ENCODE assay signal across 8 cellular contexts in the genomic region with DNA sequence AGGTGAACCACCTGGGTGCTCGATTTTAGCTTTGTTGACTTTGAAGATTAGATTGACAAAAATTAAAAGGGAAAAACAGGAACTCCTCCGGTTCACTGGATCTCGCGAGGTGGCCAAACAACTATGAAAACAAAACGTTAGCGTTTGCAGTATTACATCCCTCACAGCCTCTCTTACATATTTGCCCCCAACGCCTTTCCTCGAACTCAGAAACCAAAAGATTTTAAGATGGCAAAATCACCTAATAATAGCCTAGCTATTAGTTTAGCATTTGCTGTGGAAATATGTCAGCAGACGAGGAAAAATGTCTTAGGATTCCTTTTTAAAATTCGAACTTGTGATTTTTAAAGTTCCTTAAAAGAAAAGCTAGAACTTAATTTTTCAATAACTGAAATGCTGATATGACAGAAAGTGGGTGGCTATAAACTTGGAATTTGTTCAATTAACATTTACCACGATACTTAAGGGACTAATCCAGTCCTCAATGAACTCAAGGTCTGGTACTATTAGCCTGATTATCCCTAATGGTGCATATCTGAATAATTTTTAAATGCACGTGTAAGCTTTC. TPM values are rescaled to one million over a fixed set of nuclear protein-coding genes. Genes with fewer than 3 reads are reported as not detected.
DNase-seq lines count a peak whose midpoint lies in the region; ATAC-seq and TF ChIP-seq lines count a peak whose summit lies in the region.

No MANE protein-coding gene starts in this region.

- peak overlapping the region; percentile 74 for H3K9ac ChIP-seq in rectal smooth muscle tissue (ENCODE audit: low read length)

- H3K36me3 Mint-ChIP-seq in CD14-positive monocyte: peaks cover 0 to 2% of the 10 kb centered on the region in 2 donors
- H3K36me3 Mint-ChIP-seq in activated B cell treated with CpG ODN at 0.5 μM for 24 hours (ENCODE audit: low read depth): peaks cover 10% of the 10 kb centered on the region

- intact Hi-C loops in CD14-positive monocyte (cut with micrococcal nuclease): loop anchor here (5.0 to 10.0 kb wide), 2 partner anchors 49 to 51 kb away; partner anchors contain the start of gene TRMT10C (in 2 of the 2)
- intact Hi-C loops in activated B cell treated with CpG ODN at 0.5 μM for 24 hours (cut with micrococcal nuclease): loop anchor here (1.0 to 10.0 kb wide), 10 partner anchors 48 to 1696 kb away; partner anchors contain the start of genes CEP97, CMSS1, LNP1 and PCNP

- H3K4me1 Mint-ChIP-seq in CD14-positive monocyte: peaks cover 23% of the 10 kb centered on the region
- H3K4me1 Mint-ChIP-seq in activated B cell treated with CpG ODN at 0.5 μM for 24 hours: peaks cover 32% of the 10 kb centered on the region

- H3K27me3 ChIP-seq in rectal smooth muscle tissue (ENCODE audit: control insufficient read depth, insufficient read depth, low read length): peaks cover 1% of the 10 kb centered on the region

- peak overlapping the region; percentile 95 for H3K27ac ChIP-seq in rectal smooth muscle tissue (ENCODE audit: low read depth, low read length)

- POLR2A ChIA-PET in activated B cell treated with CpG ODN at 0.5 μM for 24 hours (lab: Charles Lee): interaction anchor here (0.7 to 2.1 kb wide), 8 partner anchors 44 to 1181 kb away, joined by 3 to 31 read pairs (median 7); partner anchors contain the start of genes LNP1, PCNP, TOMM70 and TRMT10C

- TF ChIP-seq CTCF in CD14-positive monocyte (IDR thresholded peaks at IDR 0.05) (no peak), activated B cell treated with CpG ODN at 0.5 μM for 24 hours (IDR thresholded peaks at IDR 0.05) (no peak)

- H3K27ac Mint-ChIP-seq in CD14-positive monocyte (peak overlapping the region; percentile 95 to 100 (median 99)), activated B cell treated with CpG ODN at 0.5 μM for 24 hours (peak overlapping the region; percentile 99)

- H3K4me3 ChIP-seq in rectal smooth muscle tissue (ENCODE audit: low read length): peak overlapping the region; percentile 97

- CTCF ChIA-PET in activated B cell treated with CpG ODN at 0.5 μM for 24 hours (lab: Charles Lee): interaction anchor here (1.5 kb wide), 1 partner anchor 12 kb away, joined by 4 read pairs; no protein-coding TSS in a partner anchor

- DNase-seq in CD14-positive monocyte (ENCODE audit: low spot score) (no peak), activated B cell treated with CpG ODN at 0.5 μM for 24 hours (no peak), glomerular endothelial cell (ENCODE audit: extremely low read depth, low read depth, low spot score) (peak; percentile 52), NCI-H226 (no peak), NCI-H2081 treated with DMSO at 0.1 percent for 48 hours (lab: John Stamatoyannopoulos, UW) (no peak)

- no peaks in the 10 kb centered on the region for H3K36me3 ChIP-seq in rectal smooth muscle tissue (ENCODE audit: control insufficient read depth, insufficient read depth, low read length)

- H3K4me3 Mint-ChIP-seq in CD14-positive monocyte (peak overlapping the region; percentile 99 to 100), activated B cell treated with CpG ODN at 0.5 μM for 24 hours (peak overlapping the region; percentile 98)

- ATAC-seq in GM19328 (IDR thresholded peaks at IDR 0.05; ENCODE audit: unreplicated experiment): peak; percentile 36
- peak; percentile 26 for ATAC-seq in HG03439 (IDR thresholded peaks at IDR 0.05; ENCODE audit: unreplicated experiment)
- ATAC-seq in activated B cell treated with CpG ODN at 0.5 μM for 24 hours (ENCODE audit: low read depth): peak; percentile 58

- H3K4me1 ChIP-seq in rectal smooth muscle tissue (ENCODE audit: control insufficient read depth, insufficient read depth, low read length): no peaks in the 10 kb centered on the region

- H3K27me3 Mint-ChIP-seq in CD14-positive monocyte (ENCODE audit: low read depth in 3 of 3): peaks cover 0 to 3% (median 2%) of the 10 kb centered on the region in 3 donors
- H3K27me3 Mint-ChIP-seq in activated B cell treated with CpG ODN at 0.5 μM for 24 hours: no peaks in the 10 kb centered on the region

- no peaks in the 10 kb centered on the region for H3K9me3 Mint-ChIP-seq in CD14-positive monocyte
- no peaks in the 10 kb centered on the region for H3K9me3 Mint-ChIP-seq in activated B cell treated with CpG ODN at 0.5 μM for 24 hours

RNA-seq across cellular contexts. Expression of gene SENP7, which starts 0.5 kb away (rescaled TPM):
- polyA plus RNA-seq in CD14-positive monocyte: 1 to 10 TPM; 1.6 to 3.8 TPM
- total RNA-seq in activated B cell treated with CpG ODN at 0.5 μM for 24 hours: 18.6 and 22.1 TPM in 2 replicates
- 8.3 and 17.7 TPM in 2 replicates for total RNA-seq in glomerular endothelial cell

RNA-seq across cellular contexts. Expression of gene TRMT10C, which starts 48.2 kb away (rescaled TPM):
- polyA plus RNA-seq in CD14-positive monocyte: 10 to 100 TPM; 14.6 to 21.0 TPM
- 33.5 and 34.6 TPM in 2 replicates for total RNA-seq in activated B cell treated with CpG ODN at 0.5 μM for 24 hours
- total RNA-seq in glomerular endothelial cell: 22.6 and 33.6 TPM in 2 replicates
